In the genomic region with DNA sequence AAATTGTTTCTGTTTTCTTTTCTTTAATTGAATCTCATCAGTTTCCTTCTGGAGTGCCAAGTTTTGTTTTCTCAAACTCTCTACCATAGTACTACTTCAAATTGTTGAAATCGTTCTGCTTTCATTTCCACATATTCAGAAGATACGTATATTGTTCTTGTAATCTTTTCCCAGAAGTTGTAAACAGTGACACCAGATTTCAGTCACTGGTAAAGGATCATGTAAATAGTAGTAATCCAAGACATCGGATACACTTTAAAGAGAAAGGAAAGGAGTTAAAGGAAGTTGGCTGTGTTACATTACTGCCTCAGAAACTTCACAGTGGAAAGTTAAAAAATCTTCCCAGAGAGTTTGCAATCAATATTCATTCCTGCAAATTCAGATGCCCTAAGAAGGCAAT, we compare ENCODE assay signal across 12 cellular contexts.
DNase-seq lines count a peak whose midpoint lies in the region; ATAC-seq, FAIRE-seq and TF ChIP-seq lines count a peak whose summit lies in the region.
"Had no signal": no experiment of that assay in that cellular context is flagged by ENCODE, and none has a peak within 500 bp of the region (broad histone marks: within the 10 kb centered on the region; RNA-seq: fewer than 3 reads in every experiment).

No MANE protein-coding gene starts in this region.

- intact Hi-C loops in adrenal gland (cut with DNase I) = no loop called here

- no peak for TF ChIP-seq POLR2A in adrenal gland (IDR thresholded peaks at IDR 0.05)

- DNase-seq in GM18507 (ENCODE audit: extremely low spot score, insufficient read length, low read depth) = no peak
- DNase-seq in adrenal gland = no peak
- DNase-seq in hepatocyte (ENCODE audit: low spot score) = no peak
- no peak for DNase-seq in smooth muscle cell (lab: John Stamatoyannopoulos, UW; ENCODE audit: unreplicated experiment)
- DNase-seq in NCI-H2227 (lab: John Stamatoyannopoulos, UW; ENCODE audit: unreplicated experiment) = no peak
- DNase-seq in mesenteric fat pad (ENCODE audit: low spot score) = no peak
- no peak for DNase-seq in Ammon's horn (ENCODE audit: low spot score)
- DNase-seq: Caco-2, NCI-H524, SIG-M5 had no signal

- peaks cover 52 to 78% of the 10 kb centered on the region in 2 donors for H3K4me1 ChIP-seq in adrenal gland (replicated peaks in 1 of 2)
- peaks cover 50% of the 10 kb centered on the region for H3K4me1 ChIP-seq in hepatocyte (ENCODE audit: insufficient read depth)
- H3K4me1 ChIP-seq in smooth muscle cell (ENCODE audit: low read depth) = peaks cover 23% of the 10 kb centered on the region
- H3K4me1 ChIP-seq: Caco-2 had no signal

- H3K9me2 ChIP-seq in hepatocyte (replicated peaks; ENCODE audit: insufficient read depth) = no peaks in the 10 kb centered on the region

- H3K27ac ChIP-seq in adrenal gland = peak overlapping the region in 3 of 5 donors; percentile 48 to 85 (median 72)
- peak overlapping the region; percentile 14 for H3K27ac ChIP-seq in hepatocyte
- H3K27ac ChIP-seq in smooth muscle cell (ENCODE audit: low read depth) = peak overlapping the region; percentile 33

- H4K20me1 ChIP-seq in hepatocyte (ENCODE audit: insufficient read depth, poor library complexity, severe bottlenecking) (no peaks in the 10 kb centered on the region), smooth muscle cell (ENCODE audit: low read depth) (peaks cover 4% of the 10 kb centered on the region)

- H3K9me3 ChIP-seq in adrenal gland (replicated peaks in 1 of 3) = no peaks in the 10 kb centered on the region
- H3K9me3 ChIP-seq in hepatocyte (ENCODE audit: low read depth) = no peaks in the 10 kb centered on the region
- no peaks in the 10 kb centered on the region for H3K9me3 ChIP-seq in smooth muscle cell (replicated peaks; ENCODE audit: low read depth)
- H3K9me3 ChIP-seq: Caco-2 had no signal

- ATAC-seq in GM18868 (IDR thresholded peaks at IDR 0.05; ENCODE audit: unreplicated experiment) = no peak
- ATAC-seq: activated CD4-positive, CD25-positive, alpha-beta regulatory T cell treated with anti-CD3 and anti-CD28 coated beads, Interleukin-2, amount 50 U/mL, for 24 hours had no signal

- H3K79me2 ChIP-seq in hepatocyte (peaks cover 5% of the 10 kb centered on the region), smooth muscle cell (ENCODE audit: low read depth) (no peaks in the 10 kb centered on the region)

- 49 to 58% (median 54%) methylated on average over 3 of the region's 3 CpGs for WGBS in adrenal gland, 4 donors
- WGBS in hepatocyte (ENCODE audit: low lambda C conversion rate, missing lambda C conversion rate) = 10% methylated on average over 3 of the region's 3 CpGs
- WGBS in smooth muscle cell (ENCODE audit: low lambda C conversion rate) = 24% methylated on average over 3 of the region's 3 CpGs

- FAIRE-seq in GM18507 (lab: Jason Lieb, UNC) = peak; percentile 44

- H3K4me2 ChIP-seq in hepatocyte (peak overlapping the region; percentile 50), smooth muscle cell (peak overlapping the region; percentile 77)

- no peaks in the 10 kb centered on the region for H3K27me3 ChIP-seq in adrenal gland
- no peaks in the 10 kb centered on the region for H3K27me3 ChIP-seq in hepatocyte
- no peaks in the 10 kb centered on the region for H3K27me3 ChIP-seq in smooth muscle cell (ENCODE audit: low read depth)

- H3K36me3 ChIP-seq in adrenal gland (replicated peaks in 1 of 2) (no peaks in the 10 kb centered on the region), hepatocyte (replicated peaks; ENCODE audit: insufficient read depth, low read depth) (no peaks in the 10 kb centered on the region), smooth muscle cell (ENCODE audit: low read depth) (no peaks in the 10 kb centered on the region)

- H3K4me3 ChIP-seq in adrenal gland (no peak overlapping the region), hepatocyte (no peak overlapping the region), smooth muscle cell (peak overlapping the region; percentile 27)

- H3K9ac ChIP-seq in smooth muscle cell (ENCODE audit: low read depth) = peak overlapping the region; percentile 4

- TF ChIP-seq CTCF in adrenal gland (IDR thresholded peaks at IDR 0.05) (no peak), hepatocyte (IDR thresholded peaks at IDR 0.05; ENCODE audit: poor library complexity) (no peak), smooth muscle cell (IDR thresholded peaks at IDR 0.05; ENCODE audit: borderline replicate concordance, insufficient read depth, poor library complexity, severe bottlenecking) (no peak)

- H2AFZ ChIP-seq in hepatocyte = no peak overlapping the region
- no peak overlapping the region for H2AFZ ChIP-seq in smooth muscle cell (ENCODE audit: low read depth)

- peaks cover 3% of the 10 kb centered on the region for H3F3A ChIP-seq in smooth muscle cell (ENCODE audit: low read depth)

Comparison
In these comparisons a context has a peak if more than half of its experiments do, and no peak if none do; other contexts are left out.
1. H3K27ac ChIP-seq: peak in every context shown above with its lines; median percentile 72 in adrenal gland; 33 in smooth muscle cell; 14 in hepatocyte.